Comparison of ENCODE assay signal across 8 cellular contexts in genomic region chr9:98707158-98708102, GRCh38. TPM values are rescaled to one million over a fixed set of nuclear protein-coding genes. Genes with fewer than 3 reads are reported as not detected.
DNase-seq lines count a peak whose midpoint lies in the region; ATAC-seq and TF ChIP-seq lines count a peak whose summit lies in the region.

No MANE protein-coding gene starts in this region.

- H3K4me3 Mint-ChIP-seq in T-helper 2 cell treated with Interferon-gamma antibody and Interleukin-4, amounts not matched to agents 5 μg/mL and 100 μg/mL, for 36 hours: no peak overlapping the region
- peak overlapping the region; percentile 10 for H3K4me3 Mint-ChIP-seq in osteocyte (ENCODE audit: unreplicated experiment)

- H3K27ac Mint-ChIP-seq in T-helper 2 cell treated with Interferon-gamma antibody and Interleukin-4, amounts not matched to agents 5 μg/mL and 100 μg/mL, for 36 hours: no peak overlapping the region
- no peak overlapping the region for H3K27ac Mint-ChIP-seq in osteocyte (ENCODE audit: unreplicated experiment)

- H3K4me1 Mint-ChIP-seq in T-helper 2 cell treated with Interferon-gamma antibody and Interleukin-4, amounts not matched to agents 5 μg/mL and 100 μg/mL, for 36 hours (ENCODE audit: low read depth): peaks cover 1% of the 10 kb centered on the region
- H3K4me1 Mint-ChIP-seq in osteocyte (ENCODE audit: unreplicated experiment): peaks cover 12% of the 10 kb centered on the region

- ATAC-seq in GM21390 (IDR thresholded peaks at IDR 0.05; ENCODE audit: unreplicated experiment): no peak

- peak; percentile 54 for TF ChIP-seq CTCF in osteocyte (IDR thresholded peaks at IDR 0.05)

- H3K9me3 Mint-ChIP-seq in T-helper 2 cell treated with Interferon-gamma antibody and Interleukin-4, amounts not matched to agents 5 μg/mL and 100 μg/mL, for 36 hours: no peaks in the 10 kb centered on the region
- H3K9me3 Mint-ChIP-seq in osteocyte (ENCODE audit: unreplicated experiment): no peaks in the 10 kb centered on the region

- DNase-seq in NCI-H2081 (lab: John Stamatoyannopoulos, UW): peak; percentile 55 to 76
- no peak for DNase-seq in NCI-H2081 treated with DMSO at 0.1 percent for 48 hours (lab: John Stamatoyannopoulos, UW)
- DNase-seq in HuH-7 (ENCODE audit: low spot score): peak; percentile 81
- peak; percentile 17 for DNase-seq in T-helper 2 cell treated with Interferon-gamma antibody and Interleukin-4, amounts not matched to agents 5 μg/mL and 100 μg/mL, for 36 hours (ENCODE audit: low spot score)
- peak; percentile 35 for DNase-seq in foreskin melanocyte
- no peak for DNase-seq in osteocyte (ENCODE audit: extremely low spot score, unreplicated experiment)
- no peak for DNase-seq in activated gamma-delta T cell (lab: John Stamatoyannopoulos, UW)

- H3K36me3 Mint-ChIP-seq in T-helper 2 cell treated with Interferon-gamma antibody and Interleukin-4, amounts not matched to agents 5 μg/mL and 100 μg/mL, for 36 hours (ENCODE audit: low read depth): no peaks in the 10 kb centered on the region
- H3K36me3 Mint-ChIP-seq in osteocyte (ENCODE audit: unreplicated experiment): no peaks in the 10 kb centered on the region

- H3K27me3 Mint-ChIP-seq in T-helper 2 cell treated with Interferon-gamma antibody and Interleukin-4, amounts not matched to agents 5 μg/mL and 100 μg/mL, for 36 hours (ENCODE audit: low read depth): peaks cover 65% of the 10 kb centered on the region
- peaks cover 76% of the 10 kb centered on the region for H3K27me3 Mint-ChIP-seq in osteocyte (ENCODE audit: unreplicated experiment)

RNA-seq across cellular contexts. Expression of gene GABBR2, which starts 1.3 kb away (rescaled TPM):
- total RNA-seq in osteocyte: not detected in 2 replicates

Comparison
In these comparisons a context has a peak if more than half of its experiments do, and no peak if none do; other contexts are left out.
1. DNase-seq: peak in NCI-H2081 (2 of 2), HuH-7 (single experiment), T-helper 2 cell treated with Interferon-gamma antibody and Interleukin-4, amounts not matched to agents 5 μg/mL and 100 μg/mL, for 36 hours (single experiment) and foreskin melanocyte (single experiment); none in NCI-H2081 treated with DMSO at 0.1 percent for 48 hours (single experiment), osteocyte (single experiment) and activated gamma-delta T cell (single experiment).